In genomic region chr1:37865348-37866119, GRCh38 we compare ENCODE assay signal across 9 cellular contexts. TPM values are rescaled to one million over a fixed set of nuclear protein-coding genes. Genes with fewer than 3 reads are reported as not detected.
DNase-seq lines count a peak whose midpoint lies in the region; ATAC-seq and TF ChIP-seq lines count a peak whose summit lies in the region.
"Had no signal": no experiment of that assay in that cellular context is flagged by ENCODE, and none has a peak within 500 bp of the region (broad histone marks: within the 10 kb centered on the region; RNA-seq: fewer than 3 reads in every experiment).

No MANE protein-coding gene starts in this region.

- intact Hi-C loops in PC-9 (cut with micrococcal nuclease; ENCODE audit: unreplicated experiment) = no loop called here

- H3K27ac Mint-ChIP-seq in chondrocyte (ENCODE audit: unreplicated experiment) = peak overlapping the region; percentile 49
- no peak overlapping the region for H3K27ac Mint-ChIP-seq in neural progenitor cell

- H3K36me3 Mint-ChIP-seq in chondrocyte (ENCODE audit: low read depth) (peaks cover 36% of the 10 kb centered on the region), neural progenitor cell (peaks cover 8% of the 10 kb centered on the region)

- ATAC-seq in activated CD4-positive, CD25-positive, alpha-beta regulatory T cell treated with anti-CD3 and anti-CD28 coated beads, Interleukin-2, amount 50 U/mL, for 24 hours = peak; percentile 81 to 87

- H4K20me1 ChIP-seq in PC-9 (ENCODE audit: insufficient read depth) (no peaks in the 10 kb centered on the region), neural progenitor cell (ENCODE audit: low read depth) (no peaks in the 10 kb centered on the region), MM.1S (ENCODE audit: insufficient read depth, low read length) (no peaks in the 10 kb centered on the region)

- H3K4me2 ChIP-seq in PC-9 = peak overlapping the region; percentile 63
- no peak overlapping the region for H3K4me2 ChIP-seq in neural progenitor cell
- H3K4me2 ChIP-seq in MM.1S (ENCODE audit: low read depth, low read length) = no peak overlapping the region

- TSS peak; percentile 95 for BruUV-seq in PC-9 (replicated peaks; lab: Mats Ljungman, UMichigan)

- H3K4me1 Mint-ChIP-seq in chondrocyte (ENCODE audit: low read depth) = peaks cover 11% of the 10 kb centered on the region
- no peaks in the 10 kb centered on the region for H3K4me1 Mint-ChIP-seq in neural progenitor cell

- no peak overlapping the region for H3K4me3 ChIP-seq in PC-9
- H3K4me3 ChIP-seq in neural progenitor cell = no peak overlapping the region
- H3K4me3 ChIP-seq in MM.1S (ENCODE audit: low read length) = no peak overlapping the region

- POLR2A ChIA-PET in PC-9 (lab: Charles Lee; ENCODE audit: unreplicated experiment) = no interaction called here

- no peaks in the 10 kb centered on the region for H3K9me3 ChIP-seq in PC-9 (ENCODE audit: insufficient read depth, low read depth)
- no peaks in the 10 kb centered on the region for H3K9me3 ChIP-seq in neural progenitor cell (ENCODE audit: low read depth)
- H3K9me3 ChIP-seq in MM.1S (replicated peaks; ENCODE audit: insufficient read depth, low read length) = no peaks in the 10 kb centered on the region
- H3K9me3 ChIP-seq: neutrophil had no signal

- no peak overlapping the region for H3K4me3 Mint-ChIP-seq in chondrocyte (ENCODE audit: unreplicated experiment)
- no peak overlapping the region for H3K4me3 Mint-ChIP-seq in neural progenitor cell

- no peak for TF ChIP-seq CTCF in PC-9 (conservative IDR thresholded peaks at IDR 0.05)
- TF ChIP-seq CTCF in chondrocyte (IDR thresholded peaks at IDR 0.05) = no peak
- no peak for TF ChIP-seq CTCF in neural progenitor cell (IDR thresholded peaks at IDR 0.05)
- no peak for TF ChIP-seq CTCF in MM.1S (IDR thresholded peaks at IDR 0.05; ENCODE audit: low read length)

- peaks cover 35% of the 10 kb centered on the region for H3K4me1 ChIP-seq in PC-9 (replicated peaks; ENCODE audit: insufficient read depth)
- H3K4me1 ChIP-seq in neural progenitor cell = no peaks in the 10 kb centered on the region
- 0 out of 2 replicates have a peak, but pooled peaks cover under 1% of the 10 kb centered on the region for H3K4me1 ChIP-seq in MM.1S (ENCODE audit: low read length)

- H3K9ac ChIP-seq in neural progenitor cell = no peak overlapping the region
- no peak overlapping the region for H3K9ac ChIP-seq in MM.1S (ENCODE audit: low read length)

- peak overlapping the region; percentile 100 for H3K27ac ChIP-seq in PC-9
- no peak overlapping the region for H3K27ac ChIP-seq in neural progenitor cell
- no peak overlapping the region for H3K27ac ChIP-seq in MM.1S (ENCODE audit: low read length)
- H3K27ac ChIP-seq: neutrophil had no signal

- H2AFZ ChIP-seq in PC-9 (no peak overlapping the region), neural progenitor cell (replicated peaks) (no peak overlapping the region), MM.1S (ENCODE audit: low read length) (no peak overlapping the region)

- DNase-seq in activated CD4-positive, CD25-positive, alpha-beta regulatory T cell (lab: John Stamatoyannopoulos, UW) = no peak
- peak; percentile 56 to 84 for DNase-seq in PC-9
- no peak for DNase-seq in chondrocyte (ENCODE audit: low spot score)
- DNase-seq in stimulated activated CD8-positive, alpha-beta memory T cell treated with anti-CD3 and anti-CD28 coated beads, Interleukin-12 subunit alpha, Interleukin-12 subunit beta, amount 100 ng/mL, for 24 hours (ENCODE audit: extremely low read depth) = peak; percentile 7
- no peak for DNase-seq in neural progenitor cell (ENCODE audit: low spot score)
- DNase-seq in MM.1S = no peak
- no peak for DNase-seq in islet precursor cell

- H3K79me2 ChIP-seq in PC-9 (ENCODE audit: low read depth) (no peaks in the 10 kb centered on the region), neural progenitor cell (ENCODE audit: low read depth) (no peaks in the 10 kb centered on the region), MM.1S (ENCODE audit: low read length) (no peaks in the 10 kb centered on the region)

- H3K9me3 Mint-ChIP-seq in chondrocyte (ENCODE audit: low read depth) (no peaks in the 10 kb centered on the region), neural progenitor cell (no peaks in the 10 kb centered on the region)

- no peaks in the 10 kb centered on the region for H3K27me3 Mint-ChIP-seq in chondrocyte (ENCODE audit: low read depth)
- H3K27me3 Mint-ChIP-seq in neural progenitor cell (ENCODE audit: insufficient read depth, low read depth) = peaks cover 7% of the 10 kb centered on the region

- no peaks in the 10 kb centered on the region for H3K9me2 ChIP-seq in PC-9 (ENCODE audit: insufficient read depth)
- H3K9me2 ChIP-seq in MM.1S (replicated peaks; ENCODE audit: insufficient read depth, low read length) = no peaks in the 10 kb centered on the region

- H3K36me3 ChIP-seq in PC-9 (ENCODE audit: low read depth) (0 out of 2 replicates have a peak, but pooled peaks cover 3% of the 10 kb centered on the region), neural progenitor cell (no peaks in the 10 kb centered on the region), MM.1S (replicated peaks; ENCODE audit: insufficient read depth, low read length) (no peaks in the 10 kb centered on the region)

- peaks cover 56% of the 10 kb centered on the region for H3F3A ChIP-seq in PC-9 (ENCODE audit: insufficient read depth, low read depth)
- H3F3A ChIP-seq in neural progenitor cell (ENCODE audit: low read depth) = no peaks in the 10 kb centered on the region
- H3F3A ChIP-seq in MM.1S (ENCODE audit: insufficient read depth, low read length) = no peaks in the 10 kb centered on the region

- H3K27me3 ChIP-seq in PC-9 (ENCODE audit: insufficient read depth, low read depth) = no peaks in the 10 kb centered on the region
- no peaks in the 10 kb centered on the region for H3K27me3 ChIP-seq in neural progenitor cell
- no peaks in the 10 kb centered on the region for H3K27me3 ChIP-seq in MM.1S (replicated peaks; ENCODE audit: insufficient read depth, low read length)
- H3K27me3 ChIP-seq: neutrophil had no signal

- CTCF ChIA-PET in PC-9 (lab: Charles Lee) = no interaction called here

RNA-seq across cellular contexts. Expression of gene MTF1, which starts 6.1 kb away (rescaled TPM):
- total RNA-seq in PC-9 (2021) (22.1 and 22.5 TPM in 2 replicates), chondrocyte (14.8 to 17.3 TPM (median 17.2 TPM) in 3 replicates), neural progenitor cell (ENCODE audit: low replicate concordance) (5.6 and 5.9 TPM in 2 replicates)

RNA-seq across cellular contexts. Expression of gene YRDC, which starts 57.5 kb away (rescaled TPM):
- total RNA-seq in PC-9 (2021) = 13.2 and 16.0 TPM in 2 replicates
- total RNA-seq in chondrocyte = 11.9 to 17.7 TPM (median 15.5 TPM) in 3 replicates
- 12.9 and 17.4 TPM in 2 replicates for total RNA-seq in neural progenitor cell (ENCODE audit: low replicate concordance)

RNA-seq across cellular contexts. Expression of gene C1orf122, which starts 57.9 kb away (rescaled TPM):
- total RNA-seq in PC-9 (2021) (51.8 and 75.8 TPM in 2 replicates), chondrocyte (72.6 to 80.0 TPM (median 76.1 TPM) in 3 replicates), neural progenitor cell (ENCODE audit: low replicate concordance) (17.7 and 35.7 TPM in 2 replicates)

Comparison
In these comparisons a context has a peak if more than half of its experiments do, and no peak if none do; other contexts are left out.
1. DNase-seq: peak in PC-9 (2 of 2) and stimulated activated CD8-positive, alpha-beta memory T cell treated with anti-CD3 and anti-CD28 coated beads, Interleukin-12 subunit alpha, Interleukin-12 subunit beta, amount 100 ng/mL, for 24 hours (single experiment); none in activated CD4-positive, CD25-positive, alpha-beta regulatory T cell (0 of 4), chondrocyte (single experiment), neural progenitor cell (single experiment), MM.1S (single experiment) and islet precursor cell (single experiment).